Comparison of ENCODE assay signal across 25 cellular contexts in the genomic region with DNA sequence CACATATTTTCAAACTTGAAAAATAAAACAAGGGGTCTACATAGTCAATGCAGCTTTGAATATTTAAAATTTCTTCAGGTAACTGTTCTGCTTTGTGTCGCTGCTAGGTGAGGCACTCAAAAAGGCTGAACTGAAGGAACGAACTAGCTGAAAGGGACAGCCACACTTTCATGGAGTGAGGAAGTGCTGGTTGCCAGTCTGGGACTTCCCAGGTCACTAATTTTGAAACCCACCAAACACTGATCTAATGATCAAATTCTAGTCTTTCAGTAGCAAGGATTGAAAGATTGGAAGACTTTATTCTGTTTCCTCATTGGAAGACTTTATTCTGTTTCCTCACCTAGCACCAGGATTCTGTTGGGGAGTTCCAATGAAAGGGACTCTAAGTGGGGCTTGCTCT.
"Had no signal": no experiment of that assay in that cellular context is flagged by ENCODE, and none has a peak within 500 bp of the region (broad histone marks: within the 10 kb centered on the region; RNA-seq: fewer than 3 reads in every experiment).

No MANE protein-coding gene starts in this region.

- H3K4me3 Mint-ChIP-seq: activated B cell treated with CpG ODN at 0.5 μM for 24 hours; activated CD4-positive, alpha-beta memory T cell treated with anti-CD3 and anti-CD28 coated beads for 36 hours; activated naive CD4-positive, alpha-beta T cell treated with anti-CD3 and anti-CD28 coated beads, Interleukin-2, amount 10 ng/mL, durations not matched to agents 7 days and 5 days; endodermal cell; naive B cell; T-helper 17 cell; type B pancreatic cell had no signal

- H3K4me1 Mint-ChIP-seq: activated B cell treated with CpG ODN at 0.5 μM for 24 hours, endodermal cell had no signal

- H3K9me3 Mint-ChIP-seq: activated B cell treated with CpG ODN at 0.5 μM for 24 hours; activated CD4-positive, alpha-beta memory T cell treated with anti-CD3 and anti-CD28 coated beads for 36 hours; activated naive CD4-positive, alpha-beta T cell treated with anti-CD3 and anti-CD28 coated beads, Interleukin-2, amount 10 ng/mL, durations not matched to agents 7 days and 5 days; endodermal cell; naive B cell; type B pancreatic cell had no signal

- H3K9me3 ChIP-seq: esophagus squamous epithelium, gastroesophageal sphincter, mucosa of descending colon, right lobe of liver, stomach, suprapubic skin had no signal

- H3K4me1 ChIP-seq: right lobe of liver, suprapubic skin had no signal

- DNase-seq: activated B cell treated with CpG ODN at 0.5 μM for 24 hours; activated CD4-positive, alpha-beta memory T cell treated with anti-CD3 and anti-CD28 coated beads for 36 hours; activated CD4-positive, alpha-beta T cell treated with anti-CD3 and anti-CD28 coated beads for 4 hours; activated effector memory CD4-positive, alpha-beta T cell treated with anti-CD3 and anti-CD28 coated beads, Interleukin-2, amount 50 U/mL, for 16 hours; activated naive CD4-positive, alpha-beta T cell treated with anti-CD3 and anti-CD28 coated beads, Interleukin-2, amount 10 ng/mL, durations not matched to agents 7 days and 5 days; activated T-cell treated with anti-CD3 and anti-CD28 coated beads for 4 hours; amygdala; cortex of kidney; endodermal cell; esophagus squamous epithelium; head of caudate nucleus; hypothalamus; left ventricle myocardium superior; mammary epithelial cell; mucosa of descending colon; naive B cell; occipital lobe; right lobe of liver; stimulated activated CD4-positive, alpha-beta T cell treated with anti-CD3 and anti-CD28 coated beads, Interleukin-1b, Interleukin-23, amount 100 ng/mL, for 48 hours; stomach; T-helper 17 cell had no signal

- H3K4me3 ChIP-seq: esophagus squamous epithelium, gastroesophageal sphincter, mucosa of descending colon, right lobe of liver, skin epidermis, stomach, suprapubic skin had no signal

- H3K27ac Mint-ChIP-seq: activated B cell treated with CpG ODN at 0.5 μM for 24 hours; activated CD4-positive, alpha-beta memory T cell treated with anti-CD3 and anti-CD28 coated beads for 36 hours; activated naive CD4-positive, alpha-beta T cell treated with anti-CD3 and anti-CD28 coated beads, Interleukin-2, amount 10 ng/mL, durations not matched to agents 7 days and 5 days; endodermal cell; T-helper 17 cell; type B pancreatic cell had no signal

- H3K36me3 ChIP-seq: esophagus squamous epithelium, gastroesophageal sphincter, right lobe of liver, stomach, suprapubic skin had no signal

- H3K27ac ChIP-seq: esophagus squamous epithelium, gastroesophageal sphincter, right lobe of liver, skin epidermis, stomach, suprapubic skin had no signal

- H3K27me3 Mint-ChIP-seq: activated B cell treated with CpG ODN at 0.5 μM for 24 hours; activated CD4-positive, alpha-beta memory T cell treated with anti-CD3 and anti-CD28 coated beads for 36 hours; activated naive CD4-positive, alpha-beta T cell treated with anti-CD3 and anti-CD28 coated beads, Interleukin-2, amount 10 ng/mL, durations not matched to agents 7 days and 5 days; naive B cell; T-helper 17 cell; type B pancreatic cell had no signal

- H3K27me3 ChIP-seq: esophagus squamous epithelium, gastroesophageal sphincter, right lobe of liver, stomach, suprapubic skin had no signal

- H3K36me3 Mint-ChIP-seq: activated CD4-positive, alpha-beta memory T cell treated with anti-CD3 and anti-CD28 coated beads for 36 hours; activated naive CD4-positive, alpha-beta T cell treated with anti-CD3 and anti-CD28 coated beads, Interleukin-2, amount 10 ng/mL, durations not matched to agents 7 days and 5 days; naive B cell; type B pancreatic cell had no signal

- ATAC-seq: gastroesophageal sphincter, left ventricle myocardium superior, mucosa of descending colon, right lobe of liver, T-helper 17 cell had no signal
